Comparison of ENCODE assay signal across 1 cellular context in genomic region chr16:30052671-30053372, GRCh38.
TF ChIP-seq lines count a peak whose summit lies in the region.

No MANE protein-coding gene starts in this region.

TF ChIP-seq in HepG2, 621 proteins besides CTCF, POLR2A, EP300 and RAD21 (continued from another document and continues in another):
- TF ChIP-seq ZNF784 (CRISPR knock-in tag; IDR thresholded peaks at IDR 0.05; ENCODE audit: borderline replicate concordance), result peak; percentile 96
- peak; percentile 87 for TF ChIP-seq NR0B2 (CRISPR knock-in tag; IDR thresholded peaks at IDR 0.05)
- peak; percentile 94; the same call in 1 of the 2 replicates for TF ChIP-seq HES4 (CRISPR knock-in tag; IDR thresholded peaks at IDR 0.05; ENCODE audit: borderline replicate concordance)
- peak; percentile 97 for TF ChIP-seq ERF (CRISPR knock-in tag; IDR thresholded peaks at IDR 0.05)
- no peak for TF ChIP-seq SNRNP70 (IDR thresholded peaks at IDR 0.05; ENCODE audit: low read depth, low read length)
- TF ChIP-seq PBX2 (CRISPR knock-in tag; IDR thresholded peaks at IDR 0.05), result no peak
- peak; percentile 82 for TF ChIP-seq ZBTB25 (CRISPR knock-in tag; IDR thresholded peaks at IDR 0.05)
- no peak for TF ChIP-seq EHMT2 (IDR thresholded peaks at IDR 0.05; ENCODE audit: borderline replicate concordance, low read depth, low read length)
- TF ChIP-seq ZNF430 (CRISPR knock-in tag; IDR thresholded peaks at IDR 0.05), result peak; percentile 98
- peak; percentile 89 for TF ChIP-seq KDM4B (CRISPR knock-in tag; IDR thresholded peaks at IDR 0.05)
- TF ChIP-seq ZNF557 (CRISPR knock-in tag; IDR thresholded peaks at IDR 0.05), result peak; percentile 93; the same call in 1 of the 2 replicates
- no peak for TF ChIP-seq SMC3 (IDR thresholded peaks at IDR 0.05; ENCODE audit: low read length)
- TF ChIP-seq ZKSCAN1 (IDR thresholded peaks at IDR 0.05; ENCODE audit: low read length), result no peak
- TF ChIP-seq DNMT1 (CRISPR knock-in tag; IDR thresholded peaks at IDR 0.05), result peak; percentile 79; the same call in 1 of the 2 replicates
- TF ChIP-seq ZZZ3 (CRISPR knock-in tag; IDR thresholded peaks at IDR 0.05; ENCODE audit: borderline replicate concordance), result peak; percentile 94; the same call in 1 of the 2 replicates
- TF ChIP-seq ZNF547 (CRISPR knock-in tag; IDR thresholded peaks at IDR 0.05), result peak; percentile 97
- peak; percentile 78 for TF ChIP-seq ZNF263 (CRISPR knock-in tag; IDR thresholded peaks at IDR 0.05)
- peak; percentile 78 for TF ChIP-seq ZNF709 (CRISPR knock-in tag; IDR thresholded peaks at IDR 0.05)
- TF ChIP-seq ZBTB1 (CRISPR knock-in tag; IDR thresholded peaks at IDR 0.05; ENCODE audit: borderline replicate concordance), result 0 out of 2 replicates have a peak, but pooled peaks have one; percentile 83
- no peak for TF ChIP-seq SMARCC2 (IDR thresholded peaks at IDR 0.05)
- peak; percentile 95 for TF ChIP-seq ZNF614 (CRISPR knock-in tag; IDR thresholded peaks at IDR 0.05; ENCODE audit: borderline replicate concordance)
- peak; percentile 86 for TF ChIP-seq SMAD1 (CRISPR knock-in tag; IDR thresholded peaks at IDR 0.05; ENCODE audit: borderline replicate concordance, low read depth)
- peak; percentile 98 for TF ChIP-seq HNF1B (CRISPR knock-in tag; IDR thresholded peaks at IDR 0.05)
- peak; percentile 89 for TF ChIP-seq DR1 (CRISPR knock-in tag; IDR thresholded peaks at IDR 0.05)
- peak; percentile 70; the same call in 1 of the 2 replicates for TF ChIP-seq ATF6 (CRISPR knock-in tag; conservative IDR thresholded peaks at IDR 0.05)
- TF ChIP-seq ZMYM2 (CRISPR knock-in tag; IDR thresholded peaks at IDR 0.05), result peak; percentile 94
- no peak for TF ChIP-seq ATAD3A (CRISPR knock-in tag; IDR thresholded peaks at IDR 0.05)
- TF ChIP-seq FOXJ3 (CRISPR knock-in tag; IDR thresholded peaks at IDR 0.05; ENCODE audit: borderline replicate concordance), result peak; percentile 67; the same call in 1 of the 2 replicates
- TF ChIP-seq ZFX (CRISPR knock-in tag; IDR thresholded peaks at IDR 0.05; ENCODE audit: low read depth), result peak; percentile 91
- peak; percentile 97 for TF ChIP-seq BRF2 (CRISPR knock-in tag; IDR thresholded peaks at IDR 0.05)
- peak; percentile 85 for TF ChIP-seq HNRNPLL (IDR thresholded peaks at IDR 0.05; ENCODE audit: low read depth, low read length, poor library complexity, severe bottlenecking)
- peak; percentile 85 for TF ChIP-seq ZNF407 (CRISPR knock-in tag; IDR thresholded peaks at IDR 0.05; ENCODE audit: not compliant biosample characterization)
- TF ChIP-seq MIXL1 (CRISPR knock-in tag; IDR thresholded peaks at IDR 0.05), result peak; percentile 56; the same call in 1 of the 2 replicates
- peak; percentile 63 for TF ChIP-seq PAWR (CRISPR knock-in tag; IDR thresholded peaks at IDR 0.05; ENCODE audit: borderline replicate concordance)
- no peak for TF ChIP-seq TEF (CRISPR knock-in tag; IDR thresholded peaks at IDR 0.05)
- TF ChIP-seq ZNF264 (CRISPR knock-in tag; IDR thresholded peaks at IDR 0.05), result peak; percentile 88
- TF ChIP-seq BCL3 (CRISPR knock-in tag; IDR thresholded peaks at IDR 0.05), result peak; percentile 84
- peak; percentile 91; the same call in 1 of the 2 replicates for TF ChIP-seq ZNF841 (CRISPR knock-in tag; IDR thresholded peaks at IDR 0.05; ENCODE audit: borderline replicate concordance)
- TF ChIP-seq XRCC5 (optimal IDR thresholded peaks at IDR 0.05; ENCODE audit: low read length), result no peak
- peak; percentile 82; the same call in 1 of the 2 replicates for TF ChIP-seq ZNF556 (CRISPR knock-in tag; IDR thresholded peaks at IDR 0.05; ENCODE audit: borderline replicate concordance)
- TF ChIP-seq GABPA (IDR thresholded peaks at IDR 0.05; ENCODE audit: low read depth, low read length), result no peak
- peak; percentile 69 for TF ChIP-seq GABPA (CRISPR knock-in tag; IDR thresholded peaks at IDR 0.05; ENCODE audit: low read depth)
- peak; percentile 97 for TF ChIP-seq ZNF563 (CRISPR knock-in tag; IDR thresholded peaks at IDR 0.05)
- peak; percentile 98 for TF ChIP-seq ZNF543 (CRISPR knock-in tag; IDR thresholded peaks at IDR 0.05)
- TF ChIP-seq ZSCAN9 (CRISPR knock-in tag; IDR thresholded peaks at IDR 0.05; ENCODE audit: borderline replicate concordance), result peak; percentile 96
- TF ChIP-seq ETV5 (CRISPR knock-in tag; IDR thresholded peaks at IDR 0.05; ENCODE audit: borderline replicate concordance), result peak; percentile 80
- TF ChIP-seq RXRA (CRISPR knock-in tag; IDR thresholded peaks at IDR 0.05), result peak; percentile 90
